11 cellular contexts compared by ENCODE assay signal in the genomic region with DNA sequence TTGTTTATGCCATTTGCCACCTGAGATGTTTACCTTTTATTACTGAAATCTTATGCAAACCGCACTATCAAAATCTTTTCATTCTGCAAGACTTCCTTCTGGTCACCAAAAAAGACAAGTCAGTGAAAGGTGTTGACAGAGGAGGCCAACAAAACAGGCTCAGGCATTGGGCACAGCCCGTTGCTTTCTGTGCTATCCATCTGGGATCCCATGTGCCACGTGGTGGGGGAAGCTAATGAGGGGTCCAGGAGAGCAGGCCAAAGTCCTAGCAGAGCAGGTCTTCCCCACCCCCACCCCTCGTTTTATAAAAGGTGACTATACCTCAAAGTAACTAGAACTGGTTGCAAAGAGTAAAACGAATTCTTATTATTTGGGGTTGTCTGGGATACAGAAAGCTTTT. TPM values are rescaled to one million over a fixed set of nuclear protein-coding genes. Genes with fewer than 3 reads are reported as not detected.
DNase-seq lines count a peak whose midpoint lies in the region; ATAC-seq and TF ChIP-seq lines count a peak whose summit lies in the region.
"Had no signal": no experiment of that assay in that cellular context is flagged by ENCODE, and none has a peak within 500 bp of the region (broad histone marks: within the 10 kb centered on the region; RNA-seq: fewer than 3 reads in every experiment).

No MANE protein-coding gene starts in this region.

- TF ChIP-seq RAD21 in SK-N-SH (IDR thresholded peaks at IDR 0.05; ENCODE audit: low read length) = no peak

- H3K4me1 ChIP-seq in SK-N-SH (ENCODE audit: control insufficient read depth in 1 of 2, insufficient read depth in 2 of 2, low read depth in 1 of 2, low read length in 1 of 2) (peaks cover 0 to 11% of the 10 kb centered on the region in 2 experiments; a peak in 1 of 4 replicates), stomach (peaks cover 7 to 25% (median 18%) of the 10 kb centered on the region in 4 donors)

- H3K36me3 Mint-ChIP-seq in T-cell (peaks cover 3% of the 10 kb centered on the region), mesothelial cell of epicardium (peaks cover 5% of the 10 kb centered on the region)

- no peak overlapping the region for H2AFZ ChIP-seq in SK-N-SH (ENCODE audit: low read depth)

- ATAC-seq in SK-N-SH treated with all-trans-retinoic acid at 6 μM for 48 hours (no peak), T-cell (replicated peaks in 1 of 4) (no peak)

- no peak for TF ChIP-seq POLR2A in stomach (IDR thresholded peaks at IDR 0.05)

- TF ChIP-seq CTCF in SK-N-SH (IDR thresholded peaks at IDR 0.05) = no peak
- no peak for TF ChIP-seq CTCF in WI38 (IDR thresholded peaks at IDR 0.05; ENCODE audit: low read depth, low read length)
- no peak for TF ChIP-seq CTCF in fibroblast of mammary gland (conservative IDR thresholded peaks at IDR 0.05; ENCODE audit: control insufficient read depth, insufficient read depth, low read depth, low read length)
- TF ChIP-seq CTCF in stomach (IDR thresholded peaks at IDR 0.05) = no peak
- TF ChIP-seq CTCF in mesothelial cell of epicardium (IDR thresholded peaks at IDR 0.05; ENCODE audit: unreplicated experiment) = no peak

- no peaks in the 10 kb centered on the region for H3K36me3 ChIP-seq in SK-N-SH (replicated peaks in 1 of 2; ENCODE audit: control insufficient read depth in 1 of 2, insufficient read depth in 2 of 2, low read length in 1 of 2)
- no peaks in the 10 kb centered on the region for H3K36me3 ChIP-seq in stomach

- 75% methylated on average over 5 of the region's 5 CpGs for WGBS in SK-N-SH (ENCODE audit: low lambda C conversion rate)
- 30 to 51% (median 41%) methylated on average over 5 of the region's 5 CpGs for WGBS in stomach, 5 donors

- H3K4me1 Mint-ChIP-seq in T-cell (peaks cover 7 to 11% (median 10%) of the 10 kb centered on the region in 3 donors), mesothelial cell of epicardium (peaks cover 7% of the 10 kb centered on the region)

- TF ChIP-seq EP300 in SK-N-SH (IDR thresholded peaks at IDR 0.05; ENCODE audit: borderline replicate concordance in 1 of 2, low read depth in 1 of 2, low read length in 1 of 2) (no peak), stomach (IDR thresholded peaks at IDR 0.05) (no peak)

- peak overlapping the region; percentile 61; the same call in 1 of the 2 replicates for H3K9ac ChIP-seq in SK-N-SH

- H3K4me3 ChIP-seq in SK-N-SH (ENCODE audit: low read depth in 2 of 2, low read length in 1 of 2) (peak overlapping the region; percentile 51 to 76; a peak in 2 of 4 replicates), WI38 (ENCODE audit: low read depth, low read length) (peak overlapping the region; percentile 77), fibroblast of mammary gland (ENCODE audit: control insufficient read depth, low read depth, low read length) (peak overlapping the region; percentile 93), stomach (peak overlapping the region in 3 of 4 donors; percentile 51 to 65 (median 58))

- intact Hi-C loops in stomach (cut with DNase I; ENCODE audit: low total_unique reads) = no loop called here

- no peaks in the 10 kb centered on the region for H3K9me3 ChIP-seq in SK-N-SH
- no peaks in the 10 kb centered on the region for H3K9me3 ChIP-seq in stomach

- peaks cover 0 to 5% (median 5%) of the 10 kb centered on the region in 3 donors for H3K9me3 Mint-ChIP-seq in T-cell
- H3K9me3 Mint-ChIP-seq in mesothelial cell of epicardium = peaks cover 7% of the 10 kb centered on the region
- H3K9me3 Mint-ChIP-seq: activated CD4-positive, alpha-beta T cell treated with anti-CD3 and anti-CD28 coated beads, Interleukin-2, amount 10 ng/mL, durations not matched to agents 7 days and 5 days had no signal

- peaks cover 8% of the 10 kb centered on the region for H3F3A ChIP-seq in SK-N-SH (replicated peaks; ENCODE audit: insufficient read depth)

- POLR2A ChIA-PET in SK-N-SH (lab: Yijun Ruan, JAX) (interaction anchor here (0.5 to 1.9 kb wide), 3 partner anchors 24 to 374 kb away, joined by 3 to 13 read pairs (median 3); partner anchors contain the start of gene WASHC4), T-cell (lab: Charles Lee) (no interaction called here)

- H3K79me2 ChIP-seq in SK-N-SH (ENCODE audit: insufficient read depth) = no peaks in the 10 kb centered on the region

- DNase-seq in SK-N-SH (no peak), fibroblast of mammary gland (ENCODE audit: low read depth) (peak; percentile 12), stomach (no peak), HK-2 (ENCODE audit: unreplicated experiment) (no peak), T-cell (no peak), mesothelial cell of epicardium (ENCODE audit: low spot score in 2 of 2, unreplicated experiment in 2 of 2) (no peak)
- DNase-seq: activated CD4-positive, alpha-beta T cell treated with anti-CD3 and anti-CD28 coated beads, Interleukin-2, amount 10 ng/mL, durations not matched to agents 7 days and 5 days; naive B cell; NCI-H1436 had no signal

- H3K27ac ChIP-seq in SK-N-SH (ENCODE audit: low read depth in 2 of 2, low read length in 1 of 2) (no peak overlapping the region), stomach (peak overlapping the region in 3 of 5 donors; percentile 62 to 68 (median 64))

- H3K4me3 Mint-ChIP-seq in T-cell (no peak overlapping the region), mesothelial cell of epicardium (no peak overlapping the region)

- H3K27me3 Mint-ChIP-seq in T-cell = peaks cover 34 to 48% of the 10 kb centered on the region in 2 donors
- peaks cover 26% of the 10 kb centered on the region for H3K27me3 Mint-ChIP-seq in mesothelial cell of epicardium (ENCODE audit: low read depth)

- H3K4me2 ChIP-seq in SK-N-SH = peak overlapping the region; percentile 95

- H3K27ac Mint-ChIP-seq in T-cell (no peak overlapping the region), mesothelial cell of epicardium (no peak overlapping the region)
- H3K27ac Mint-ChIP-seq: activated CD4-positive, alpha-beta T cell treated with anti-CD3 and anti-CD28 coated beads, Interleukin-2, amount 10 ng/mL, durations not matched to agents 7 days and 5 days had no signal

- H3K27me3 ChIP-seq in SK-N-SH (ENCODE audit: insufficient read depth) (no peaks in the 10 kb centered on the region), stomach (no peaks in the 10 kb centered on the region)

- H4K20me1 ChIP-seq in SK-N-SH (ENCODE audit: insufficient read depth) = no peaks in the 10 kb centered on the region

- H3K9me2 ChIP-seq in SK-N-SH = no peaks in the 10 kb centered on the region

- CTCF ChIA-PET in SK-N-SH (lab: Yijun Ruan, JAX) = interaction anchor here (1.0 to 1.3 kb wide), 2 partner anchors 11 to 15 kb away, joined by 4 read pairs; no protein-coding TSS in a partner anchor
- CTCF ChIA-PET in T-cell (lab: Charles Lee) = no interaction called here

TF ChIP-seq in SK-N-SH, 30 proteins besides CTCF, POLR2A, EP300 and RAD21:
- TF ChIP-seq MXI1 (IDR thresholded peaks at IDR 0.05; ENCODE audit: low read depth, low read length) (no peak), CHD2 (IDR thresholded peaks at IDR 0.05; ENCODE audit: low read length, partially characterized antibody) (no peak)
- TF ChIP-seq, protein P1, sequence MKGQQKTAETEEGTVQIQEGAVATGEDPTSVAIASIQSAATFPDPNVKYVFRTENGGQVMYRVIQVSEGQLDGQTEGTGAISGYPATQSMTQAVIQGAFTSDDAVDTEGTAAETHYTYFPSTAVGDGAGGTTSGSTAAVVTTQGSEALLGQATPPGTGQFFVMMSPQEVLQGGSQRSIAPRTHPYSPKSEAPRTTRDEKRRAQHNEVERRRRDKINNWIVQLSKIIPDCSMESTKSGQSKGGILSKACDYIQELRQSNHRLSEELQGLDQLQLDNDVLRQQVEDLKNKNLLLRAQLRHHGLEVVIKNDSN (IDR thresholded peaks at IDR 0.05; ENCODE audit: borderline replicate concordance, low read depth) = no peak

TF ChIP-seq in SK-N-SH treated with all-trans-retinoic acid at 6 μM for 48 hours, 23 proteins besides CTCF, POLR2A, EP300 and RAD21 (continues in another document):
- TF ChIP-seq TOX (CRISPR knock-in tag; IDR thresholded peaks at IDR 0.05; ENCODE audit: borderline replicate concordance) = no peak
- TF ChIP-seq ISL1 (CRISPR knock-in tag; IDR thresholded peaks at IDR 0.05) = no peak
- TF ChIP-seq RARB (CRISPR knock-in tag; IDR thresholded peaks at IDR 0.05) = no peak
- TF ChIP-seq SNAI2 (CRISPR knock-in tag; IDR thresholded peaks at IDR 0.05) = no peak
- TF ChIP-seq PPARA (CRISPR knock-in tag; IDR thresholded peaks at IDR 0.05; ENCODE audit: borderline replicate concordance) = no peak
- TF ChIP-seq ZNF8 (CRISPR knock-in tag; IDR thresholded peaks at IDR 0.05) = no peak
- no peak for TF ChIP-seq ZFP3 (CRISPR knock-in tag; IDR thresholded peaks at IDR 0.05)
- no peak for TF ChIP-seq CSRNP3 (CRISPR knock-in tag; IDR thresholded peaks at IDR 0.05)
- TF ChIP-seq BACH2 (CRISPR knock-in tag; IDR thresholded peaks at IDR 0.05; ENCODE audit: borderline replicate concordance) = no peak
- no peak for TF ChIP-seq OSR1 (CRISPR knock-in tag; IDR thresholded peaks at IDR 0.05)

RNA-seq across cellular contexts. Expression of gene ALDH1L2, which starts 1.2 kb away (rescaled TPM):
- polyA plus RNA-seq in SK-N-SH (2012; rRNA removed) (1.9 and 3.4 TPM in 2 replicates), stomach (1 to 10 TPM in 2 of 3 donors, under 1 TPM in 1; 0.61 to 2.2 (median 1.2) TPM)
- 2.2 TPM in 2 replicates for polyA plus RNA-seq in SK-N-SH (2012; cell fraction: cytosol; rRNA removed)
- 2.2 and 4.8 TPM in 2 replicates for polyA plus RNA-seq in SK-N-SH (2012; cell fraction: nucleus; rRNA removed)
- total RNA-seq in stomach (1 to 10 TPM in 3 of 5 donors, under 1 TPM in 2; 0.58 to 8.9 (median 2.6) TPM), T-cell (under 1 TPM in 4 of 5 donors, not detected in 1; 0.07 to 0.51 (median 0.16) TPM), mesothelial cell of epicardium (2.4 to 3.2 TPM (median 2.4 TPM) in 3 replicates)

RNA-seq across cellular contexts. Expression of gene WASHC4, which starts 24.5 kb away (rescaled TPM):
- polyA plus RNA-seq in SK-N-SH (2012; rRNA removed) = 11.2 and 15.9 TPM in 2 replicates
- polyA plus RNA-seq in SK-N-SH (2012; cell fraction: cytosol; rRNA removed) = 15.4 and 17.0 TPM in 2 replicates
- 11.0 and 33.3 TPM in 2 replicates for polyA plus RNA-seq in SK-N-SH (2012; cell fraction: nucleus; rRNA removed)
- total RNA-seq in stomach = 100 to 1,000 TPM in 2 of 5 donors, 10 to 100 TPM in 3; 25.7 to 128 (median 83.1) TPM
- polyA plus RNA-seq in stomach = 1 to 10 TPM; 6.1 to 9.1 (median 7.5) TPM
- 10 to 100 TPM; 41.4 to 62.2 (median 49.0) TPM for total RNA-seq in T-cell
- 46.2 to 50.9 TPM (median 46.4 TPM) in 3 replicates for total RNA-seq in mesothelial cell of epicardium

Comparison
In these comparisons a context has a peak if more than half of its experiments do, and no peak if none do; other contexts are left out.
1. H3K27ac ChIP-seq: peak in stomach (3 of 5); none in SK-N-SH (0 of 2).
2. Peak in every context shown above with its lines, with median percentiles within 50 percentile points of each other: H3K4me3 ChIP-seq.